Comparison of ENCODE assay signal across 2 cellular contexts in the genomic region with DNA sequence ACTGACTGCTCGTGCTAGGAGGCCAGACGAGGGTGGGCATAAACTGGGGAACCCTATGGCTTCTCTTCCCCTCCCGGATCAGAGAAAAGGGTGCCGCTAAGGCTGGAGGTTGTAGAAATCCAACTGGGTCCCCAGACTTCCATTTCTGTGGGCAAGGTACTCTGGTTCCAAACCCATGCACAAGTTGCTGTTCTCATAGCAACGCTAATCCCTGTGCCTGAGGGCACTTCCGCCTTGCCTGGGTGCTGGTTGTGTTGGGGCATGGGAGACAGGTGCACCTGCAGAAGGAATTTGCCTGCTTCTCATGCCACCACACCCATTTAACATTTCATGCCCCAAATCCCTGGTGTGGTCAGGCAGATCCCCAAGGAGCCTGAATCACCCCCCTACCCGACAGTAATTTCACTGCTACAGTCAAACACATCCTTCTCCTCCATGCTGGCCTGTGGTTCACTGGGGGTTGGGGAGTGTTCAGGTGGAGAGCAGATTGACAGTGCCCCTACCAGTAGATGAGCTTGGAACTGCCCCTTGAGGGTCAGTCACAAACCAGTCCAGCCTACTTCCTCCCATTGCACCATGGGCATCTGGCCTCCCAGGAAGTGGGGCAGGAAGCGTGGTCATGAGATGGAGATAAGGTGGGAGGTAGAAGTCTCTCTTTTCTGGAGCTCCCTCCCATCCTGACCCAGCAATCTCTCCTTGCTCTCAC.
TF ChIP-seq lines count a peak whose summit lies in the region.

No MANE protein-coding gene starts in this region.

TF ChIP-seq in GM23338, 12 proteins besides CTCF, POLR2A, EP300 and RAD21 (continued from another document):
- TF ChIP-seq ZNF462 (CRISPR knock-in tag; IDR thresholded peaks at IDR 0.05), result no peak
- no peak for TF ChIP-seq ZNF331 (CRISPR knock-in tag; IDR thresholded peaks at IDR 0.05; ENCODE audit: low read depth)
- no peak for TF ChIP-seq JUNB (IDR thresholded peaks at IDR 0.05; ENCODE audit: unreplicated experiment)

TF ChIP-seq in K562, 482 proteins besides CTCF, POLR2A, EP300 and RAD21 (continued from another document and continues in another):
- TF ChIP-seq, protein P1, sequence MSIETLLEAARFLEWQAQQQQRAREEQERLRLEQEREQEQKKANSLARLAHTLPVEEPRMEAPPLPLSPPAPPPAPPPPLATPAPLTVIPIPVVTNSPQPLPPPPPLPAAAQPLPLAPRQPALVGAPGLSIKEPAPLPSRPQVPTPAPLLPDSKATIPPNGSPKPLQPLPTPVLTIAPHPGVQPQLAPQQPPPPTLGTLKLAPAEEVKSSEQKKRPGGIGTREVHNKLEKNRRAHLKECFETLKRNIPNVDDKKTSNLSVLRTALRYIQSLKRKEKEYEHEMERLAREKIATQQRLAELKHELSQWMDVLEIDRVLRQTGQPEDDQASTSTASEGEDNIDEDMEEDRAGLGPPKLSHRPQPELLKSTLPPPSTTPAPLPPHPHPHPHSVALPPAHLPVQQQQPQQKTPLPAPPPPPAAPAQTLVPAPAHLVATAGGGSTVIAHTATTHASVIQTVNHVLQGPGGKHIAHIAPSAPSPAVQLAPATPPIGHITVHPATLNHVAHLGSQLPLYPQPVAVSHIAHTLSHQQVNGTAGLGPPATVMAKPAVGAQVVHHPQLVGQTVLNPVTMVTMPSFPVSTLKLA (conservative IDR thresholded peaks at IDR 0.05), result peak; percentile 74 to 90; a peak in 3 of 4 replicates
- TF ChIP-seq TRIM24 (IDR thresholded peaks at IDR 0.05), result 0 out of 4 replicates have a peak, but pooled peaks of 1 of the 2 experiments have one; percentile 11
- peak; percentile 48; the same call in 1 of the 2 replicates for TF ChIP-seq NR2C1 (IDR thresholded peaks at IDR 0.05)
- 0 out of 2 replicates have a peak, but pooled peaks have one; percentile 6 for TF ChIP-seq NR2C1 (tag; IDR thresholded peaks at IDR 0.05)
- TF ChIP-seq GATAD2B (IDR thresholded peaks at IDR 0.05; ENCODE audit: borderline replicate concordance), result no peak
- TF ChIP-seq, protein P2, sequence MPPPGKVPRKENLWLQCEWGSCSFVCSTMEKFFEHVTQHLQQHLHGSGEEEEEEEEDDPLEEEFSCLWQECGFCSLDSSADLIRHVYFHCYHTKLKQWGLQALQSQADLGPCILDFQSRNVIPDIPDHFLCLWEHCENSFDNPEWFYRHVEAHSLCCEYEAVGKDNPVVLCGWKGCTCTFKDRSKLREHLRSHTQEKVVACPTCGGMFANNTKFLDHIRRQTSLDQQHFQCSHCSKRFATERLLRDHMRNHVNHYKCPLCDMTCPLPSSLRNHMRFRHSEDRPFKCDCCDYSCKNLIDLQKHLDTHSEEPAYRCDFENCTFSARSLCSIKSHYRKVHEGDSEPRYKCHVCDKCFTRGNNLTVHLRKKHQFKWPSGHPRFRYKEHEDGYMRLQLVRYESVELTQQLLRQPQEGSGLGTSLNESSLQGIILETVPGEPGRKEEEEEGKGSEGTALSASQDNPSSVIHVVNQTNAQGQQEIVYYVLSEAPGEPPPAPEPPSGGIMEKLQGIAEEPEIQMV (tag; conservative IDR thresholded peaks at IDR 0.05; ENCODE audit: low read depth), result no peak
- TF ChIP-seq, protein P3, sequence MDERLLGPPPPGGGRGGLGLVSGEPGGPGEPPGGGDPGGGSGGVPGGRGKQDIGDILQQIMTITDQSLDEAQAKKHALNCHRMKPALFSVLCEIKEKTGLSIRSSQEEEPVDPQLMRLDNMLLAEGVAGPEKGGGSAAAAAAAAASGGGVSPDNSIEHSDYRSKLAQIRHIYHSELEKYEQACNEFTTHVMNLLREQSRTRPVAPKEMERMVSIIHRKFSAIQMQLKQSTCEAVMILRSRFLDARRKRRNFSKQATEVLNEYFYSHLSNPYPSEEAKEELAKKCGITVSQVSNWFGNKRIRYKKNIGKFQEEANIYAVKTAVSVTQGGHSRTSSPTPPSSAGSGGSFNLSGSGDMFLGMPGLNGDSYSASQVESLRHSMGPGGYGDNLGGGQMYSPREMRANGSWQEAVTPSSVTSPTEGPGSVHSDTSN (CRISPR knock-in tag; IDR thresholded peaks at IDR 0.05; ENCODE audit: low read depth), result no peak; the same call in 1 of the 2 replicates
- TF ChIP-seq, protein P3 (tag; conservative IDR thresholded peaks at IDR 0.05; ENCODE audit: low read depth), result peak; percentile 85
- TF ChIP-seq, protein P4, sequence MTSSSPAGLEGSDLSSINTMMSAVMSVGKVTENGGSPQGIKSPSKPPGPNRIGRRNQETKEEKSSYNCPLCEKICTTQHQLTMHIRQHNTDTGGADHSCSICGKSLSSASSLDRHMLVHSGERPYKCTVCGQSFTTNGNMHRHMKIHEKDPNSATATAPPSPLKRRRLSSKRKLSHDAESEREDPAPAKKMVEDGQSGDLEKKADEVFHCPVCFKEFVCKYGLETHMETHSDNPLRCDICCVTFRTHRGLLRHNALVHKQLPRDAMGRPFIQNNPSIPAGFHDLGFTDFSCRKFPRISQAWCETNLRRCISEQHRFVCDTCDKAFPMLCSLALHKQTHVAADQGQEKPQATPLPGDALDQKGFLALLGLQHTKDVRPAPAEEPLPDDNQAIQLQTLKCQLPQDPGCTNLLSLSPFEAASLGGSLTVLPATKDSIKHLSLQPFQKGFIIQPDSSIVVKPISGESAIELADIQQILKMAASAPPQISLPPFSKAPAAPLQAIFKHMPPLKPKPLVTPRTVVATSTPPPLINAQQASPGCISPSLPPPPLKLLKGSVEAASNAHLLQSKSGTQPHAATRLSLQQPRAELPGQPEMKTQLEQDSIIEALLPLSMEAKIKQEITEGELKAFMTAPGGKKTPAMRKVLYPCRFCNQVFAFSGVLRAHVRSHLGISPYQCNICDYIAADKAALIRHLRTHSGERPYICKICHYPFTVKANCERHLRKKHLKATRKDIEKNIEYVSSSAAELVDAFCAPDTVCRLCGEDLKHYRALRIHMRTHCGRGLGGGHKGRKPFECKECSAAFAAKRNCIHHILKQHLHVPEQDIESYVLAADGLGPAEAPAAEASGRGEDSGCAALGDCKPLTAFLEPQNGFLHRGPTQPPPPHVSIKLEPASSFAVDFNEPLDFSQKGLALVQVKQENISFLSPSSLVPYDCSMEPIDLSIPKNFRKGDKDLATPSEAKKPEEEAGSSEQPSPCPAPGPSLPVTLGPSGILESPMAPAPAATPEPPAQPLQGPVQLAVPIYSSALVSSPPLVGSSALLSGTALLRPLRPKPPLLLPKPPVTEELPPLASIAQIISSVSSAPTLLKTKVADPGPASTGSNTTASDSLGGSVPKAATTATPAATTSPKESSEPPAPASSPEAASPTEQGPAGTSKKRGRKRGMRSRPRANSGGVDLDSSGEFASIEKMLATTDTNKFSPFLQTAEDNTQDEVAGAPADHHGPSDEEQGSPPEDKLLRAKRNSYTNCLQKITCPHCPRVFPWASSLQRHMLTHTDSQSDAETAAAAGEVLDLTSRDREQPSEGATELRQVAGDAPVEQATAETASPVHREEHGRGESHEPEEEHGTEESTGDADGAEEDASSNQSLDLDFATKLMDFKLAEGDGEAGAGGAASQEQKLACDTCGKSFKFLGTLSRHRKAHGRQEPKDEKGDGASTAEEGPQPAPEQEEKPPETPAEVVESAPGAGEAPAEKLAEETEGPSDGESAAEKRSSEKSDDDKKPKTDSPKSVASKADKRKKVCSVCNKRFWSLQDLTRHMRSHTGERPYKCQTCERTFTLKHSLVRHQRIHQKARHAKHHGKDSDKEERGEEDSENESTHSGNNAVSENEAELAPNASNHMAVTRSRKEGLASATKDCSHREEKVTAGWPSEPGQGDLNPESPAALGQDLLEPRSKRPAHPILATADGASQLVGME (CRISPR knock-in tag; IDR thresholded peaks at IDR 0.05), result 0 out of 2 replicates have a peak, but pooled peaks have one; percentile 44
- TF ChIP-seq, protein P5, sequence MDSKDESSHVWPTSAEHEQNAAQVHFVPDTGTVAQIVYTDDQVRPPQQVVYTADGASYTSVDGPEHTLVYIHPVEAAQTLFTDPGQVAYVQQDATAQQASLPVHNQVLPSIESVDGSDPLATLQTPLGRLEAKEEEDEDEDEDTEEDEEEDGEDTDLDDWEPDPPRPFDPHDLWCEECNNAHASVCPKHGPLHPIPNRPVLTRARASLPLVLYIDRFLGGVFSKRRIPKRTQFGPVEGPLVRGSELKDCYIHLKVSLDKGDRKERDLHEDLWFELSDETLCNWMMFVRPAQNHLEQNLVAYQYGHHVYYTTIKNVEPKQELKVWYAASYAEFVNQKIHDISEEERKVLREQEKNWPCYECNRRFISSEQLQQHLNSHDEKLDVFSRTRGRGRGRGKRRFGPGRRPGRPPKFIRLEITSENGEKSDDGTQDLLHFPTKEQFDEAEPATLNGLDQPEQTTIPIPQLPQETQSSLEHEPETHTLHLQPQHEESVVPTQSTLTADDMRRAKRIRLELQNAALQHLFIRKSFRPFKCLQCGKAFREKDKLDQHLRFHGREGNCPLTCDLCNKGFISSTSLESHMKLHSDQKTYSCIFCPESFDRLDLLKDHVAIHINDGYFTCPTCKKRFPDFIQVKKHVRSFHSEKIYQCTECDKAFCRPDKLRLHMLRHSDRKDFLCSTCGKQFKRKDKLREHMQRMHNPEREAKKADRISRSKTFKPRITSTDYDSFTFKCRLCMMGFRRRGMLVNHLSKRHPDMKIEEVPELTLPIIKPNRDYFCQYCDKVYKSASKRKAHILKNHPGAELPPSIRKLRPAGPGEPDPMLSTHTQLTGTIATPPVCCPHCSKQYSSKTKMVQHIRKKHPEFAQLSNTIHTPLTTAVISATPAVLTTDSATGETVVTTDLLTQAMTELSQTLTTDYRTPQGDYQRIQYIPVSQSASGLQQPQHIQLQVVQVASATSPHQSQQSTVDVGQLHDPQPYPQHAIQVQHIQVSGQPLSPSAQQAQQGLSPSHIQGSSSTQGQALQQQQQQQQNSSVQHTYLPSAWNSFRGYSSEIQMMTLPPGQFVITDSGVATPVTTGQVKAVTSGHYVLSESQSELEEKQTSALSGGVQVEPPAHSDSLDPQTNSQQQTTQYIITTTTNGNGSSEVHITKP (IDR thresholded peaks at IDR 0.05; ENCODE audit: partially characterized antibody), result peak; percentile 32
- no peak for TF ChIP-seq HLTF (IDR thresholded peaks at IDR 0.05)
- TF ChIP-seq ZNF511 (CRISPR knock-in tag; IDR thresholded peaks at IDR 0.05), result no peak
- TF ChIP-seq, protein P6, sequence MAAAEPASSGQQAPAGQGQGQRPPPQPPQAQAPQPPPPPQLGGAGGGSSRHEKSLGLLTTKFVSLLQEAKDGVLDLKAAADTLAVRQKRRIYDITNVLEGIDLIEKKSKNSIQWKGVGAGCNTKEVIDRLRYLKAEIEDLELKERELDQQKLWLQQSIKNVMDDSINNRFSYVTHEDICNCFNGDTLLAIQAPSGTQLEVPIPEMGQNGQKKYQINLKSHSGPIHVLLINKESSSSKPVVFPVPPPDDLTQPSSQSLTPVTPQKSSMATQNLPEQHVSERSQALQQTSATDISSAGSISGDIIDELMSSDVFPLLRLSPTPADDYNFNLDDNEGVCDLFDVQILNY (CRISPR knock-in tag; IDR thresholded peaks at IDR 0.05), result peak; percentile 62; the same call in 1 of the 2 replicates
- 0 out of 2 replicates have a peak, but pooled peaks have one; percentile 35 for TF ChIP-seq SMARCA4 (IDR thresholded peaks at IDR 0.05)
- no peak for TF ChIP-seq ZNF766 (CRISPR knock-in tag; conservative IDR thresholded peaks at IDR 0.05)
- TF ChIP-seq TBL1XR1 (IDR thresholded peaks at IDR 0.05; ENCODE audit: low read length in 2 of 2), result peak in 1 of 2 experiments; percentile 52; a peak in 1 of 4 replicates
- peak; percentile 61; the same call in 1 of the 2 replicates for TF ChIP-seq DPF2 (IDR thresholded peaks at IDR 0.05)
- peak in 1 of 2 experiments; percentile 74; a peak in 1 of 4 replicates for TF ChIP-seq SRF (CRISPR knock-in tag; IDR thresholded peaks at IDR 0.05)
- no peak for TF ChIP-seq ATF1 (CRISPR knock-in tag; IDR thresholded peaks at IDR 0.05)
- TF ChIP-seq ATF1 (tag; IDR thresholded peaks at IDR 0.05), result peak; percentile 61
- TF ChIP-seq KAT7 (CRISPR knock-in tag; IDR thresholded peaks at IDR 0.05; ENCODE audit: borderline replicate concordance), result no peak
- TF ChIP-seq ZNF699 (CRISPR knock-in tag; IDR thresholded peaks at IDR 0.05; ENCODE audit: insufficient replicate concordance), result no peak
- 0 out of 2 replicates have a peak, but pooled peaks have one; percentile 24 for TF ChIP-seq NCOA1 (IDR thresholded peaks at IDR 0.05; ENCODE audit: low read depth)
- TF ChIP-seq ESRRA (IDR thresholded peaks at IDR 0.05; ENCODE audit: borderline replicate concordance, low read depth), result peak; percentile 15; the same call in 1 of the 2 replicates
- peak; percentile 66 for TF ChIP-seq CEBPG (CRISPR knock-in tag; IDR thresholded peaks at IDR 0.05)
- 0 out of 4 replicates have a peak, but pooled peaks of 1 of the 2 experiments have one; percentile 34 for TF ChIP-seq CEBPG (tag; conservative IDR thresholded peaks at IDR 0.05 in 1 of 2, IDR thresholded peaks at IDR 0.05 in 1 of 2)
- TF ChIP-seq XRCC3 (IDR thresholded peaks at IDR 0.05), result no peak
- TF ChIP-seq HDAC1 (IDR thresholded peaks at IDR 0.05), result peak in 1 of 2 experiments; percentile 76; a peak in 1 of 4 replicates
- no peak for TF ChIP-seq CBFA2T3 (IDR thresholded peaks at IDR 0.05)
- TF ChIP-seq YY1 (IDR thresholded peaks at IDR 0.05; ENCODE audit: borderline replicate concordance in 1 of 3, control insufficient read depth in 1 of 3, extremely low read depth in 1 of 3, insufficient read depth in 3 of 3, insufficient read length in 1 of 3, insufficient replicate concordance in 2 of 3, low read depth in 1 of 3, low read length in 2 of 3), result peak in 1 of 3 experiments; percentile 7
- 0 out of 2 replicates have a peak, but pooled peaks have one; percentile 18 for TF ChIP-seq MAFK (IDR thresholded peaks at IDR 0.05; ENCODE audit: low read length)
- no peak for TF ChIP-seq HEY1 (CRISPR knock-in tag; IDR thresholded peaks at IDR 0.05; ENCODE audit: borderline replicate concordance)
- peak; percentile 21; the same call in 1 of the 2 replicates for TF ChIP-seq L3MBTL2 (IDR thresholded peaks at IDR 0.05)
- peak; percentile 15 for TF ChIP-seq MEIS2 (IDR thresholded peaks at IDR 0.05; ENCODE audit: partially characterized antibody)
